ENCODE assay signal across 9 cellular contexts in the genomic region with DNA sequence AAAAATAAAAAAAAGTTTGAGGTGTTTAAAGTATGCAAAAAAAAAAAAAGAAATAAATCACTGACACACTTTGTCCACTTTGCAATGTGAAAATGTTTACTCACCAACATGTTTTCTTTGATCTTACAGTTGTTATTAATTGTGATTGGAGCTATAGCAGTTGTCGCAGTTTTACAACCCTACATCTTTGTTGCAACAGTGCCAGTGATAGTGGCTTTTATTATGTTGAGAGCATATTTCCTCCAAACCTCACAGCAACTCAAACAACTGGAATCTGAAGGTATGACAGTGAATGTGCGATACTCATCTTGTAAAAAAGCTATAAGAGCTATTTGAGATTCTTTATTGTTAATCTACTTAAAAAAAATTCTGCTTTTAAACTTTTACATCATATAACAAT.
"Had no signal": no experiment of that assay in that cellular context is flagged by ENCODE, and none has a peak within 500 bp of the region (broad histone marks: within the 10 kb centered on the region; RNA-seq: fewer than 3 reads in every experiment).

No MANE protein-coding gene starts in this region.

- H3K9me3 ChIP-seq: HAP-1 had no signal

- ATAC-seq: HCT116, HepG2, K562 had no signal

- H3K36me3 ChIP-seq: HAP-1 had no signal

- DNase-seq: GM23248, GOT3, H7, HFFc6, IMR-90 had no signal

- H3K4me3 ChIP-seq: GM23248, HAP-1, K562 had no signal

- FAIRE-seq: HepG2, K562 had no signal

- H3K4me1 ChIP-seq: HAP-1 had no signal

- H3K27ac ChIP-seq: GM23248 had no signal
